ENCODE assay signal across 24 cellular contexts in the genomic region with DNA sequence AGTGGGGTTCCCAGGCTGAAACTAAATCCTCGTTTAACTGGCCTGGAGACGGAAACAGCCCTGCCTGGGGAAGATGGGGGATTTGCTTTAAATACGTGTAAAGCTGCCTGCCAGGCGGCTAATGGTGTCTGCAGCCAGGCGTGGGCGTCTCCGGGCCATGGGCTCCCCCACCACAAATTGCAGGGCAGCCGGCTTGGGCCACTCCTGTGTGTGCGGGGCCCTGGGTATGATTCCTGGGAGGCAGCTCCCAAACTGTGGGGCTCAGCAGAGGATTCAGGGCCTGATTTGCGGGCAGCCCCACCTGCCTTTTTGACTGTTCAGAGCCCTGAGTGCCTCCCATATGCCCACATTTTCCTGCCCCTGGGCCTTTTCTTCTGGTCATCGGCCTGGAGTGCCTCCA.
DNase-seq lines count a peak whose midpoint lies in the region; ATAC-seq and TF ChIP-seq lines count a peak whose summit lies in the region.
"Had no signal": no experiment of that assay in that cellular context is flagged by ENCODE, and none has a peak within 500 bp of the region (broad histone marks: within the 10 kb centered on the region; RNA-seq: fewer than 3 reads in every experiment).

No MANE protein-coding gene starts in this region.

- no peak for TF ChIP-seq CTCF in WTC11 (IDR thresholded peaks at IDR 0.05)
- no peak for TF ChIP-seq CTCF in mucosa of descending colon (IDR thresholded peaks at IDR 0.05)
- TF ChIP-seq CTCF in smooth muscle cell (IDR thresholded peaks at IDR 0.05; ENCODE audit: borderline replicate concordance, insufficient read depth, poor library complexity, severe bottlenecking), result no peak
- TF ChIP-seq CTCF in foreskin fibroblast (IDR thresholded peaks at IDR 0.05; ENCODE audit: low read depth, low read length), result no peak

- H3K9ac ChIP-seq in smooth muscle cell (ENCODE audit: low read depth), result no peak overlapping the region

- H3K9me3 Mint-ChIP-seq in WTC11, result peaks cover 17% of the 10 kb centered on the region
- H3K9me3 Mint-ChIP-seq: IgD-negative memory B cell; T-helper 2 cell treated with Interferon-gamma antibody and Interleukin-4, amounts not matched to agents 5 μg/mL and 100 μg/mL, for 36 hours had no signal

- POLR2A ChIA-PET in WTC11 (lab: Charles Lee), result no interaction called here

- CTCF ChIA-PET in WTC11 (lab: Charles Lee), result interaction anchor here (0.6 to 2.9 kb wide), 2 partner anchors 330 to 337 kb away, joined by 3 to 7 read pairs; a partner anchor contains a TSS

- peak overlapping the region; percentile 60 for H3K27ac ChIP-seq in smooth muscle cell (ENCODE audit: low read depth)
- H3K27ac ChIP-seq: 22Rv1, right atrium auricular region, tibial artery had no signal

- peaks cover 7% of the 10 kb centered on the region for H3K36me3 Mint-ChIP-seq in WTC11
- H3K36me3 Mint-ChIP-seq: IgD-negative memory B cell had no signal

- no peaks in the 10 kb centered on the region for H3K79me2 ChIP-seq in smooth muscle cell (ENCODE audit: low read depth)

- DNase-seq in activated CD4-positive, CD25-positive, alpha-beta regulatory T cell treated with anti-CD3 and anti-CD28 coated beads, Interleukin-2, amount 50 U/mL, for 72 hours, result peak; percentile 22
- no peak for DNase-seq in activated CD4-positive, CD25-positive, alpha-beta regulatory T cell (lab: John Stamatoyannopoulos, UW)
- peak; percentile 9 for DNase-seq in WTC11 (ENCODE audit: low spot score)
- DNase-seq in mucosa of descending colon, result peak in 2 of 3 donors; percentile 11 to 29
- no peak for DNase-seq in smooth muscle cell (lab: John Stamatoyannopoulos, UW; ENCODE audit: unreplicated experiment)
- DNase-seq in foreskin fibroblast, result no peak
- no peak for DNase-seq in NCI-H1694 treated with DMSO at 0.1 percent for 48 hours (lab: John Stamatoyannopoulos, UW)
- DNase-seq in activated effector memory CD4-positive, alpha-beta T cell treated with anti-CD3 and anti-CD28 coated beads, Interleukin-2, amount 50 U/mL, for 16 hours, result no peak
- DNase-seq: activated CD4-positive, alpha-beta T cell treated with anti-CD3 and anti-CD28 coated beads for 4 hours; activated CD8-positive, alpha-beta T cell treated with anti-CD3 and anti-CD28 coated beads, Interleukin-2, amount 10 ng/mL, durations not matched to agents 7 days and 5 days; activated T-cell treated with anti-CD3 and anti-CD28 coated beads for 4 hours; central memory CD4-positive, alpha-beta T cell; DMS79 treated with DMSO at 0.1 percent for 48 hours; GDM1; NCI-H146; NCI-H446; NCI-H748 treated with DMSO at 0.1 percent for 48 hours; SIG-M5; stimulated activated CD4-positive, alpha-beta T cell treated with anti-CD3 and anti-CD28 coated beads, Interleukin-4, amount 100 ng/mL, for 4 hours had no signal

- peak overlapping the region; percentile 19 for H3K4me2 ChIP-seq in smooth muscle cell

- no peaks in the 10 kb centered on the region for H3K27me3 ChIP-seq in smooth muscle cell (ENCODE audit: low read depth)
- H3K27me3 ChIP-seq: right atrium auricular region had no signal

- peaks cover 3% of the 10 kb centered on the region; the same call in 1 of the 2 replicates for H3K4me1 Mint-ChIP-seq in WTC11

- H3K36me3 ChIP-seq in mucosa of descending colon (ENCODE audit: low read depth) (no peaks in the 10 kb centered on the region), smooth muscle cell (ENCODE audit: low read depth) (no peaks in the 10 kb centered on the region)
- H3K36me3 ChIP-seq: right atrium auricular region, tibial artery had no signal

- no peaks in the 10 kb centered on the region for H4K20me1 ChIP-seq in smooth muscle cell (ENCODE audit: low read depth)

- ATAC-seq in WTC11 (no peak), mucosa of descending colon (no peak)
- ATAC-seq: activated CD8-positive, alpha-beta T cell treated with anti-CD3 and anti-CD28 coated beads, Interleukin-2, amount 10 ng/mL, durations not matched to agents 7 days and 5 days had no signal

- H3F3A ChIP-seq in smooth muscle cell (ENCODE audit: low read depth), result no peaks in the 10 kb centered on the region

- intact Hi-C loops in mucosa of descending colon (cut with DNase I, micrococcal nuclease), result no loop called here

- H3K27me3 Mint-ChIP-seq in WTC11 (ENCODE audit: low read depth), result peaks cover 92% of the 10 kb centered on the region
- H3K27me3 Mint-ChIP-seq: IgD-negative memory B cell had no signal

- 44% methylated on average over 11 of the region's 11 CpGs for WGBS in smooth muscle cell (ENCODE audit: low lambda C conversion rate)

- no peaks in the 10 kb centered on the region for H3K9me3 ChIP-seq in mucosa of descending colon
- H3K9me3 ChIP-seq in smooth muscle cell (replicated peaks; ENCODE audit: low read depth), result no peaks in the 10 kb centered on the region
- H3K9me3 ChIP-seq: right atrium auricular region, tibial artery had no signal

- H3K4me1 ChIP-seq in mucosa of descending colon (ENCODE audit: low read depth) (no peaks in the 10 kb centered on the region), smooth muscle cell (ENCODE audit: low read depth) (peaks cover 12% of the 10 kb centered on the region)
- H3K4me1 ChIP-seq: tibial artery had no signal

- H2AFZ ChIP-seq in smooth muscle cell (ENCODE audit: low read depth), result no peak overlapping the region

- no peak overlapping the region for H3K27ac Mint-ChIP-seq in WTC11
- H3K27ac Mint-ChIP-seq: activated CD8-positive, alpha-beta T cell treated with anti-CD3 and anti-CD28 coated beads, Interleukin-2, amount 10 ng/mL, durations not matched to agents 7 days and 5 days; IgD-negative memory B cell; T-helper 2 cell treated with Interferon-gamma antibody and Interleukin-4, amounts not matched to agents 5 μg/mL and 100 μg/mL, for 36 hours had no signal

- H3K4me3 ChIP-seq in mucosa of descending colon, result no peak overlapping the region
- H3K4me3 ChIP-seq in smooth muscle cell, result no peak overlapping the region
- no peak overlapping the region for H3K4me3 ChIP-seq in foreskin fibroblast (ENCODE audit: low read depth in 1 of 2, low read length in 2 of 2)
- H3K4me3 ChIP-seq: right atrium auricular region, tibial artery had no signal

- H3K4me3 Mint-ChIP-seq in WTC11, result no peak overlapping the region
- H3K4me3 Mint-ChIP-seq: activated CD8-positive, alpha-beta T cell treated with anti-CD3 and anti-CD28 coated beads, Interleukin-2, amount 10 ng/mL, durations not matched to agents 7 days and 5 days; T-helper 2 cell treated with Interferon-gamma antibody and Interleukin-4, amounts not matched to agents 5 μg/mL and 100 μg/mL, for 36 hours had no signal

TF ChIP-seq in WTC11, 78 proteins besides CTCF, POLR2A, EP300 and RAD21:
- no peak for TF ChIP-seq NFE2L1 (CRISPR knock-in tag; IDR thresholded peaks at IDR 0.05)
TF ChIP-seq in WTC11: peak in this region for 0.

Comparison
In these comparisons a context has a peak if more than half of its experiments do, and no peak if none do; other contexts are left out.
1. DNase-seq: peak in activated CD4-positive, CD25-positive, alpha-beta regulatory T cell treated with anti-CD3 and anti-CD28 coated beads, Interleukin-2, amount 50 U/mL, for 72 hours (single experiment), WTC11 (single experiment) and mucosa of descending colon (2 of 3); none in activated CD4-positive, CD25-positive, alpha-beta regulatory T cell (0 of 4), smooth muscle cell (single experiment), foreskin fibroblast (0 of 2), NCI-H1694 treated with DMSO at 0.1 percent for 48 hours (single experiment) and activated effector memory CD4-positive, alpha-beta T cell treated with anti-CD3 and anti-CD28 coated beads, Interleukin-2, amount 50 U/mL, for 16 hours (single experiment).